In genomic region chr12:32146074-32146873, GRCh38 we compare ENCODE assay signal across 11 cellular contexts. TPM values are rescaled to one million over a fixed set of nuclear protein-coding genes. Genes with fewer than 3 reads are reported as not detected.
DNase-seq lines count a peak whose midpoint lies in the region; ATAC-seq and TF ChIP-seq lines count a peak whose summit lies in the region.
"Had no signal": no experiment of that assay in that cellular context is flagged by ENCODE, and none has a peak within 500 bp of the region (broad histone marks: within the 10 kb centered on the region; RNA-seq: fewer than 3 reads in every experiment).

No MANE protein-coding gene starts in this region.

- H3K27me3 ChIP-seq in psoas muscle (ENCODE audit: insufficient read depth in 3 of 3, low read length in 2 of 3), result no peaks in the 10 kb centered on the region

- DNase-seq in GM10266 (ENCODE audit: extremely low spot score), result peak; percentile 17
- DNase-seq in NCI-H2107 treated with DMSO at 0.1 percent for 48 hours (lab: John Stamatoyannopoulos, UW; ENCODE audit: unreplicated experiment), result no peak
- no peak for DNase-seq in HUDEP-2 (lab: John Stamatoyannopoulos, UW; ENCODE audit: unreplicated experiment in 76 of 76)
- DNase-seq in psoas muscle, result no peak
- no peak for DNase-seq in H4 (ENCODE audit: low spot score)
- DNase-seq: activated CD4-positive, alpha-beta memory T cell treated with anti-CD3 and anti-CD28 coated beads for 36 hours; activated gamma-delta T cell; DND-41 had no signal

- intact Hi-C loops in psoas muscle (cut with DNase I), result no loop called here

- no peaks in the 10 kb centered on the region for H3K9me3 ChIP-seq in psoas muscle

- no peak overlapping the region for H3K4me3 ChIP-seq in psoas muscle

- H3K4me1 ChIP-seq in psoas muscle, result no peaks in the 10 kb centered on the region

- no peaks in the 10 kb centered on the region for H3K36me3 ChIP-seq in psoas muscle (ENCODE audit: insufficient read depth in 1 of 2, low read depth in 1 of 2)

- H3K27ac ChIP-seq in psoas muscle, result no peak overlapping the region

- ATAC-seq in GM19043 (IDR thresholded peaks at IDR 0.05; ENCODE audit: low read depth, unreplicated experiment) (peak; percentile 84), HG02678 (IDR thresholded peaks at IDR 0.05; ENCODE audit: unreplicated experiment) (peak; percentile 82), HG03558 (IDR thresholded peaks at IDR 0.05; ENCODE audit: extremely low read depth, unreplicated experiment) (peak; percentile 58), psoas muscle (no peak)

- 72 to 74% (median 74%) methylated on average over 5 of the region's 5 CpGs for WGBS in psoas muscle, 3 donors

- TF ChIP-seq CTCF in GM10266 (IDR thresholded peaks at IDR 0.05; ENCODE audit: control insufficient read depth, insufficient read depth, low read depth, missing control alignments) (no peak), psoas muscle (IDR thresholded peaks at IDR 0.05) (no peak)

RNA-seq across cellular contexts. Expression of gene BICD1, which starts 39.6 kb away (rescaled TPM):
- total RNA-seq in psoas muscle, result 1 to 10 TPM; 2.8 to 9.8 (median 4.5) TPM
- polyA plus RNA-seq in psoas muscle, result 1 to 10 TPM in 1 of 3 donors, under 1 TPM in 2; 0.55 to 2.1 (median 0.99) TPM
- 10.0 and 10.6 TPM in 2 replicates for total RNA-seq in H4 (2014; rRNA removed; shearing (Covaris generic))

Comparison
In these comparisons a context has a peak if more than half of its experiments do, and no peak if none do; other contexts are left out.
1. ATAC-seq: peak in GM19043 (single experiment), HG02678 (single experiment) and HG03558 (single experiment); none in psoas muscle (0 of 4).